Comparison of ENCODE assay signal across 1 cellular context in the genomic region with DNA sequence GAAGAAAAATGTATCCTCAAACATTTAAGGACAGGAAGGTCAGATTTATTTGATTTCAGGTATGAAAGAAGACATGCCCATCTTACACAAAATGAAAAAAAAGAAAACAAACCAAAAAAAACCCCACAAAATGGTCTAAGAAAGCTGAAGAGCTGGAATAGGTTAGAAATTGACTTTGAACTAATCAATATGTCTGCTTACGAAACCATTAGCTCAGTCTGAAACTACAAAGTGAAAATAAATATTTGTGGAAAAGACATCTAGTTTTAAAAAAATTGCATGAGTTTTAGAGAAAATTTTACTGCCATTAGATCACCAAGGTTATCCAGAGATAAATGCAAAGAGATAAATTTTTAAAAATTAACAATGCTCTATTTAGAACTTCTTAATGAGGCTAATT.
TF ChIP-seq lines count a peak whose summit lies in the region.

No MANE protein-coding gene starts in this region.

TF ChIP-seq in HepG2, 621 proteins besides CTCF, POLR2A, EP300 and RAD21 (continued from another document and continues in another):
- TF ChIP-seq, protein P1, sequence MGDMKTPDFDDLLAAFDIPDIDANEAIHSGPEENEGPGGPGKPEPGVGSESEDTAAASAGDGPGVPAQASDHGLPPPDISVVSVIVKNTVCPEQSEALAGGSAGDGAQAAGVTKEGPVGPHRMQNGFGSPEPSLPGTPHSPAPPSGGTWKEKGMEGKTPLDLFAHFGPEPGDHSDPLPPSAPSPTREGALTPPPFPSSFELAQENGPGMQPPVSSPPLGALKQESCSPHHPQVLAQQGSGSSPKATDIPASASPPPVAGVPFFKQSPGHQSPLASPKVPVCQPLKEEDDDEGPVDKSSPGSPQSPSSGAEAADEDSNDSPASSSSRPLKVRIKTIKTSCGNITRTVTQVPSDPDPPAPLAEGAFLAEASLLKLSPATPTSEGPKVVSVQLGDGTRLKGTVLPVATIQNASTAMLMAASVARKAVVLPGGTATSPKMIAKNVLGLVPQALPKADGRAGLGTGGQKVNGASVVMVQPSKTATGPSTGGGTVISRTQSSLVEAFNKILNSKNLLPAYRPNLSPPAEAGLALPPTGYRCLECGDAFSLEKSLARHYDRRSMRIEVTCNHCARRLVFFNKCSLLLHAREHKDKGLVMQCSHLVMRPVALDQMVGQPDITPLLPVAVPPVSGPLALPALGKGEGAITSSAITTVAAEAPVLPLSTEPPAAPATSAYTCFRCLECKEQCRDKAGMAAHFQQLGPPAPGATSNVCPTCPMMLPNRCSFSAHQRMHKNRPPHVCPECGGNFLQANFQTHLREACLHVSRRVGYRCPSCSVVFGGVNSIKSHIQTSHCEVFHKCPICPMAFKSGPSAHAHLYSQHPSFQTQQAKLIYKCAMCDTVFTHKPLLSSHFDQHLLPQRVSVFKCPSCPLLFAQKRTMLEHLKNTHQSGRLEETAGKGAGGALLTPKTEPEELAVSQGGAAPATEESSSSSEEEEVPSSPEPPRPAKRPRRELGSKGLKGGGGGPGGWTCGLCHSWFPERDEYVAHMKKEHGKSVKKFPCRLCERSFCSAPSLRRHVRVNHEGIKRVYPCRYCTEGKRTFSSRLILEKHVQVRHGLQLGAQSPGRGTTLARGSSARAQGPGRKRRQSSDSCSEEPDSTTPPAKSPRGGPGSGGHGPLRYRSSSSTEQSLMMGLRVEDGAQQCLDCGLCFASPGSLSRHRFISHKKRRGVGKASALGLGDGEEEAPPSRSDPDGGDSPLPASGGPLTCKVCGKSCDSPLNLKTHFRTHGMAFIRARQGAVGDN (CRISPR knock-in tag; IDR thresholded peaks at IDR 0.05): no peak
- TF ChIP-seq XBP1 (CRISPR knock-in tag; IDR thresholded peaks at IDR 0.05): no peak
- TF ChIP-seq, protein P2, sequence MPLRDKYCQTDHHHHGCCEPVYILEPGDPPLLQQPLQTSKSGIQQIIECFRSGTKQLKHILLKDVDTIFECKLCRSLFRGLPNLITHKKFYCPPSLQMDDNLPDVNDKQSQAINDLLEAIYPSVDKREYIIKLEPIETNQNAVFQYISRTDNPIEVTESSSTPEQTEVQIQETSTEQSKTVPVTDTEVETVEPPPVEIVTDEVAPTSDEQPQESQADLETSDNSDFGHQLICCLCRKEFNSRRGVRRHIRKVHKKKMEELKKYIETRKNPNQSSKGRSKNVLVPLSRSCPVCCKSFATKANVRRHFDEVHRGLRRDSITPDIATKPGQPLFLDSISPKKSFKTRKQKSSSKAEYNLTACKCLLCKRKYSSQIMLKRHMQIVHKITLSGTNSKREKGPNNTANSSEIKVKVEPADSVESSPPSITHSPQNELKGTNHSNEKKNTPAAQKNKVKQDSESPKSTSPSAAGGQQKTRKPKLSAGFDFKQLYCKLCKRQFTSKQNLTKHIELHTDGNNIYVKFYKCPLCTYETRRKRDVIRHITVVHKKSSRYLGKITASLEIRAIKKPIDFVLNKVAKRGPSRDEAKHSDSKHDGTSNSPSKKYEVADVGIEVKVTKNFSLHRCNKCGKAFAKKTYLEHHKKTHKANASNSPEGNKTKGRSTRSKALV (CRISPR knock-in tag; IDR thresholded peaks at IDR 0.05): 0 out of 2 replicates have a peak, but pooled peaks have one; percentile 29
- peak; percentile 89 for TF ChIP-seq MIXL1 (CRISPR knock-in tag; IDR thresholded peaks at IDR 0.05)
- TF ChIP-seq, protein P3, sequence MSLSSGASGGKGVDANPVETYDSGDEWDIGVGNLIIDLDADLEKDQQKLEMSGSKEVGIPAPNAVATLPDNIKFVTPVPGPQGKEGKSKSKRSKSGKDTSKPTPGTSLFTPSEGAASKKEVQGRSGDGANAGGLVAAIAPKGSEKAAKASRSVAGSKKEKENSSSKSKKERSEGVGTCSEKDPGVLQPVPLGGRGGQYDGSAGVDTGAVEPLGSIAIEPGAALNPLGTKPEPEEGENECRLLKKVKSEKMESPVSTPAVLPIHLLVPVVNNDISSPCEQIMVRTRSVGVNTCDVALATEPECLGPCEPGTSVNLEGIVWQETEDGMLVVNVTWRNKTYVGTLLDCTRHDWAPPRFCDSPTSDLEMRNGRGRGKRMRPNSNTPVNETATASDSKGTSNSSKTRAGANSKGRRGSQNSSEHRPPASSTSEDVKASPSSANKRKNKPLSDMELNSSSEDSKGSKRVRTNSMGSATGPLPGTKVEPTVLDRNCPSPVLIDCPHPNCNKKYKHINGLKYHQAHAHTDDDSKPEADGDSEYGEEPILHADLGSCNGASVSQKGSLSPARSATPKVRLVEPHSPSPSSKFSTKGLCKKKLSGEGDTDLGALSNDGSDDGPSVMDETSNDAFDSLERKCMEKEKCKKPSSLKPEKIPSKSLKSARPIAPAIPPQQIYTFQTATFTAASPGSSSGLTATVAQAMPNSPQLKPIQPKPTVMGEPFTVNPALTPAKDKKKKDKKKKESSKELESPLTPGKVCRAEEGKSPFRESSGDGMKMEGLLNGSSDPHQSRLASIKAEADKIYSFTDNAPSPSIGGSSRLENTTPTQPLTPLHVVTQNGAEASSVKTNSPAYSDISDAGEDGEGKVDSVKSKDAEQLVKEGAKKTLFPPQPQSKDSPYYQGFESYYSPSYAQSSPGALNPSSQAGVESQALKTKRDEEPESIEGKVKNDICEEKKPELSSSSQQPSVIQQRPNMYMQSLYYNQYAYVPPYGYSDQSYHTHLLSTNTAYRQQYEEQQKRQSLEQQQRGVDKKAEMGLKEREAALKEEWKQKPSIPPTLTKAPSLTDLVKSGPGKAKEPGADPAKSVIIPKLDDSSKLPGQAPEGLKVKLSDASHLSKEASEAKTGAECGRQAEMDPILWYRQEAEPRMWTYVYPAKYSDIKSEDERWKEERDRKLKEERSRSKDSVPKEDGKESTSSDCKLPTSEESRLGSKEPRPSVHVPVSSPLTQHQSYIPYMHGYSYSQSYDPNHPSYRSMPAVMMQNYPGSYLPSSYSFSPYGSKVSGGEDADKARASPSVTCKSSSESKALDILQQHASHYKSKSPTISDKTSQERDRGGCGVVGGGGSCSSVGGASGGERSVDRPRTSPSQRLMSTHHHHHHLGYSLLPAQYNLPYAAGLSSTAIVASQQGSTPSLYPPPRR (CRISPR knock-in tag; IDR thresholded peaks at IDR 0.05; ENCODE audit: borderline replicate concordance): peak; percentile 49; the same call in 1 of the 2 replicates
- no peak for TF ChIP-seq GTF3A (CRISPR knock-in tag; conservative IDR thresholded peaks at IDR 0.05)
- TF ChIP-seq, protein P4, sequence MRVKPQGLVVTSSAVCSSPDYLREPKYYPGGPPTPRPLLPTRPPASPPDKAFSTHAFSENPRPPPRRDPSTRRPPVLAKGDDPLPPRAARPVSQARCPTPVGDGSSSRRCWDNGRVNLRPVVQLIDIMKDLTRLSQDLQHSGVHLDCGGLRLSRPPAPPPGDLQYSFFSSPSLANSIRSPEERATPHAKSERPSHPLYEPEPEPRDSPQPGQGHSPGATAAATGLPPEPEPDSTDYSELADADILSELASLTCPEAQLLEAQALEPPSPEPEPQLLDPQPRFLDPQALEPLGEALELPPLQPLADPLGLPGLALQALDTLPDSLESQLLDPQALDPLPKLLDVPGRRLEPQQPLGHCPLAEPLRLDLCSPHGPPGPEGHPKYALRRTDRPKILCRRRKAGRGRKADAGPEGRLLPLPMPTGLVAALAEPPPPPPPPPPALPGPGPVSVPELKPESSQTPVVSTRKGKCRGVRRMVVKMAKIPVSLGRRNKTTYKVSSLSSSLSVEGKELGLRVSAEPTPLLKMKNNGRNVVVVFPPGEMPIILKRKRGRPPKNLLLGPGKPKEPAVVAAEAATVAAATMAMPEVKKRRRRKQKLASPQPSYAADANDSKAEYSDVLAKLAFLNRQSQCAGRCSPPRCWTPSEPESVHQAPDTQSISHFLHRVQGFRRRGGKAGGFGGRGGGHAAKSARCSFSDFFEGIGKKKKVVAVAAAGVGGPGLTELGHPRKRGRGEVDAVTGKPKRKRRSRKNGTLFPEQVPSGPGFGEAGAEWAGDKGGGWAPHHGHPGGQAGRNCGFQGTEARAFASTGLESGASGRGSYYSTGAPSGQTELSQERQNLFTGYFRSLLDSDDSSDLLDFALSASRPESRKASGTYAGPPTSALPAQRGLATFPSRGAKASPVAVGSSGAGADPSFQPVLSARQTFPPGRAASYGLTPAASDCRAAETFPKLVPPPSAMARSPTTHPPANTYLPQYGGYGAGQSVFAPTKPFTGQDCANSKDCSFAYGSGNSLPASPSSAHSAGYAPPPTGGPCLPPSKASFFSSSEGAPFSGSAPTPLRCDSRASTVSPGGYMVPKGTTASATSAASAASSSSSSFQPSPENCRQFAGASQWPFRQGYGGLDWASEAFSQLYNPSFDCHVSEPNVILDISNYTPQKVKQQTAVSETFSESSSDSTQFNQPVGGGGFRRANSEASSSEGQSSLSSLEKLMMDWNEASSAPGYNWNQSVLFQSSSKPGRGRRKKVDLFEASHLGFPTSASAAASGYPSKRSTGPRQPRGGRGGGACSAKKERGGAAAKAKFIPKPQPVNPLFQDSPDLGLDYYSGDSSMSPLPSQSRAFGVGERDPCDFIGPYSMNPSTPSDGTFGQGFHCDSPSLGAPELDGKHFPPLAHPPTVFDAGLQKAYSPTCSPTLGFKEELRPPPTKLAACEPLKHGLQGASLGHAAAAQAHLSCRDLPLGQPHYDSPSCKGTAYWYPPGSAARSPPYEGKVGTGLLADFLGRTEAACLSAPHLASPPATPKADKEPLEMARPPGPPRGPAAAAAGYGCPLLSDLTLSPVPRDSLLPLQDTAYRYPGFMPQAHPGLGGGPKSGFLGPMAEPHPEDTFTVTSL (CRISPR knock-in tag; IDR thresholded peaks at IDR 0.05; ENCODE audit: borderline replicate concordance): peak; percentile 98; the same call in 1 of the 2 replicates
- TF ChIP-seq ZNF383 (CRISPR knock-in tag; IDR thresholded peaks at IDR 0.05; ENCODE audit: borderline replicate concordance): no peak
- peak; percentile 63; the same call in 1 of the 2 replicates for TF ChIP-seq RARA (CRISPR knock-in tag; IDR thresholded peaks at IDR 0.05)
- TF ChIP-seq ONECUT2 (CRISPR knock-in tag; IDR thresholded peaks at IDR 0.05): peak; percentile 98
- peak; percentile 73; the same call in 1 of the 2 replicates for TF ChIP-seq CEBPG (CRISPR knock-in tag; IDR thresholded peaks at IDR 0.05)
- no peak for TF ChIP-seq CBX2 (IDR thresholded peaks at IDR 0.05; ENCODE audit: low read depth, low read length)
- TF ChIP-seq CBX2 (CRISPR knock-in tag; IDR thresholded peaks at IDR 0.05; ENCODE audit: low read depth): no peak
- TF ChIP-seq, protein P5, sequence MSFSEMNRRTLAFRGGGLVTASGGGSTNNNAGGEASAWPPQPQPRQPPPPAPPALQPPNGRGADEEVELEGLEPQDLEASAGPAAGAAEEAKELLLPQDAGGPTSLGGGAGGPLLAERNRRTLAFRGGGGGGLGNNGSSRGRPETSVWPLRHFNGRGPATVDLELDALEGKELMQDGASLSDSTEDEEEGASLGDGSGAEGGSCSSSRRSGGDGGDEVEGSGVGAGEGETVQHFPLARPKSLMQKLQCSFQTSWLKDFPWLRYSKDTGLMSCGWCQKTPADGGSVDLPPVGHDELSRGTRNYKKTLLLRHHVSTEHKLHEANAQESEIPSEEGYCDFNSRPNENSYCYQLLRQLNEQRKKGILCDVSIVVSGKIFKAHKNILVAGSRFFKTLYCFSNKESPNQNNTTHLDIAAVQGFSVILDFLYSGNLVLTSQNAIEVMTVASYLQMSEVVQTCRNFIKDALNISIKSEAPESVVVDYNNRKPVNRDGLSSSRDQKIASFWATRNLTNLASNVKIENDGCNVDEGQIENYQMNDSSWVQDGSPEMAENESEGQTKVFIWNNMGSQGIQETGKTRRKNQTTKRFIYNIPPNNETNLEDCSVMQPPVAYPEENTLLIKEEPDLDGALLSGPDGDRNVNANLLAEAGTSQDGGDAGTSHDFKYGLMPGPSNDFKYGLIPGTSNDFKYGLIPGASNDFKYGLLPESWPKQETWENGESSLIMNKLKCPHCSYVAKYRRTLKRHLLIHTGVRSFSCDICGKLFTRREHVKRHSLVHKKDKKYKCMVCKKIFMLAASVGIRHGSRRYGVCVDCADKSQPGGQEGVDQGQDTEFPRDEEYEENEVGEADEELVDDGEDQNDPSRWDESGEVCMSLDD (CRISPR knock-in tag; IDR thresholded peaks at IDR 0.05; ENCODE audit: borderline replicate concordance): no peak
- TF ChIP-seq NR3C1 (CRISPR knock-in tag; IDR thresholded peaks at IDR 0.05): no peak
- TF ChIP-seq NFKBIZ (CRISPR knock-in tag; IDR thresholded peaks at IDR 0.05): no peak
- peak; percentile 29; the same call in 1 of the 2 replicates for TF ChIP-seq ZMYM4 (CRISPR knock-in tag; IDR thresholded peaks at IDR 0.05)
- TF ChIP-seq, protein P6, sequence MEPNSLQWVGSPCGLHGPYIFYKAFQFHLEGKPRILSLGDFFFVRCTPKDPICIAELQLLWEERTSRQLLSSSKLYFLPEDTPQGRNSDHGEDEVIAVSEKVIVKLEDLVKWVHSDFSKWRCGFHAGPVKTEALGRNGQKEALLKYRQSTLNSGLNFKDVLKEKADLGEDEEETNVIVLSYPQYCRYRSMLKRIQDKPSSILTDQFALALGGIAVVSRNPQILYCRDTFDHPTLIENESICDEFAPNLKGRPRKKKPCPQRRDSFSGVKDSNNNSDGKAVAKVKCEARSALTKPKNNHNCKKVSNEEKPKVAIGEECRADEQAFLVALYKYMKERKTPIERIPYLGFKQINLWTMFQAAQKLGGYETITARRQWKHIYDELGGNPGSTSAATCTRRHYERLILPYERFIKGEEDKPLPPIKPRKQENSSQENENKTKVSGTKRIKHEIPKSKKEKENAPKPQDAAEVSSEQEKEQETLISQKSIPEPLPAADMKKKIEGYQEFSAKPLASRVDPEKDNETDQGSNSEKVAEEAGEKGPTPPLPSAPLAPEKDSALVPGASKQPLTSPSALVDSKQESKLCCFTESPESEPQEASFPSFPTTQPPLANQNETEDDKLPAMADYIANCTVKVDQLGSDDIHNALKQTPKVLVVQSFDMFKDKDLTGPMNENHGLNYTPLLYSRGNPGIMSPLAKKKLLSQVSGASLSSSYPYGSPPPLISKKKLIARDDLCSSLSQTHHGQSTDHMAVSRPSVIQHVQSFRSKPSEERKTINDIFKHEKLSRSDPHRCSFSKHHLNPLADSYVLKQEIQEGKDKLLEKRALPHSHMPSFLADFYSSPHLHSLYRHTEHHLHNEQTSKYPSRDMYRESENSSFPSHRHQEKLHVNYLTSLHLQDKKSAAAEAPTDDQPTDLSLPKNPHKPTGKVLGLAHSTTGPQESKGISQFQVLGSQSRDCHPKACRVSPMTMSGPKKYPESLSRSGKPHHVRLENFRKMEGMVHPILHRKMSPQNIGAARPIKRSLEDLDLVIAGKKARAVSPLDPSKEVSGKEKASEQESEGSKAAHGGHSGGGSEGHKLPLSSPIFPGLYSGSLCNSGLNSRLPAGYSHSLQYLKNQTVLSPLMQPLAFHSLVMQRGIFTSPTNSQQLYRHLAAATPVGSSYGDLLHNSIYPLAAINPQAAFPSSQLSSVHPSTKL (CRISPR knock-in tag; IDR thresholded peaks at IDR 0.05): peak; percentile 91
- peak; percentile 79 for TF ChIP-seq KAT2B (IDR thresholded peaks at IDR 0.05; ENCODE audit: borderline replicate concordance, low read depth, low read length)
- TF ChIP-seq, protein P7, sequence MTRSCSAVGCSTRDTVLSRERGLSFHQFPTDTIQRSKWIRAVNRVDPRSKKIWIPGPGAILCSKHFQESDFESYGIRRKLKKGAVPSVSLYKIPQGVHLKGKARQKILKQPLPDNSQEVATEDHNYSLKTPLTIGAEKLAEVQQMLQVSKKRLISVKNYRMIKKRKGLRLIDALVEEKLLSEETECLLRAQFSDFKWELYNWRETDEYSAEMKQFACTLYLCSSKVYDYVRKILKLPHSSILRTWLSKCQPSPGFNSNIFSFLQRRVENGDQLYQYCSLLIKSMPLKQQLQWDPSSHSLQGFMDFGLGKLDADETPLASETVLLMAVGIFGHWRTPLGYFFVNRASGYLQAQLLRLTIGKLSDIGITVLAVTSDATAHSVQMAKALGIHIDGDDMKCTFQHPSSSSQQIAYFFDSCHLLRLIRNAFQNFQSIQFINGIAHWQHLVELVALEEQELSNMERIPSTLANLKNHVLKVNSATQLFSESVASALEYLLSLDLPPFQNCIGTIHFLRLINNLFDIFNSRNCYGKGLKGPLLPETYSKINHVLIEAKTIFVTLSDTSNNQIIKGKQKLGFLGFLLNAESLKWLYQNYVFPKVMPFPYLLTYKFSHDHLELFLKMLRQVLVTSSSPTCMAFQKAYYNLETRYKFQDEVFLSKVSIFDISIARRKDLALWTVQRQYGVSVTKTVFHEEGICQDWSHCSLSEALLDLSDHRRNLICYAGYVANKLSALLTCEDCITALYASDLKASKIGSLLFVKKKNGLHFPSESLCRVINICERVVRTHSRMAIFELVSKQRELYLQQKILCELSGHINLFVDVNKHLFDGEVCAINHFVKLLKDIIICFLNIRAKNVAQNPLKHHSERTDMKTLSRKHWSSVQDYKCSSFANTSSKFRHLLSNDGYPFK (CRISPR knock-in tag; IDR thresholded peaks at IDR 0.05; ENCODE audit: borderline replicate concordance): no peak
